In genomic region chr13:113122571-113123225, GRCh38 we compare ENCODE assay signal across 11 cellular contexts. TPM values are rescaled to one million over a fixed set of nuclear protein-coding genes. Genes with fewer than 3 reads are reported as not detected.
DNase-seq lines count a peak whose midpoint lies in the region; ATAC-seq, FAIRE-seq and TF ChIP-seq lines count a peak whose summit lies in the region.
"Had no signal": no experiment of that assay in that cellular context is flagged by ENCODE, and none has a peak within 500 bp of the region (broad histone marks: within the 10 kb centered on the region; RNA-seq: fewer than 3 reads in every experiment).

TSS of gene F10 (plus strand) at chr13:113122799. CDS start at chr13:113122856, 57 bp downstream.

- intact Hi-C loops in colonic mucosa (cut with DNase I) (no loop called here), HepG2 (cut with micrococcal nuclease; ENCODE audit: unreplicated experiment) (loop anchor here (1.0 to 5.0 kb wide), 6 partner anchors 18 to 180 kb away; partner anchors contain the start of genes CUL4A, F7 and PCID2), stomach (cut with DNase I; ENCODE audit: low total_unique reads) (no loop called here)

- FAIRE-seq in HepG2 (lab: Jason Lieb, UNC) = peak; percentile 95

- H3K4me1 ChIP-seq in colonic mucosa = no peaks in the 10 kb centered on the region
- H3K4me1 ChIP-seq in HepG2 (ENCODE audit: insufficient read depth, low read length) = peaks cover 43% of the 10 kb centered on the region
- peaks cover 11 to 21% (median 16%) of the 10 kb centered on the region in 4 donors for H3K4me1 ChIP-seq in stomach
- H3K4me1 ChIP-seq in CD8-positive, alpha-beta memory T cell (ENCODE audit: insufficient read depth, low read length) = no peaks in the 10 kb centered on the region

- POLR2A ChIA-PET in HepG2 (lab: Yijun Ruan, JAX) = interaction anchor here (0.8 to 3.6 kb wide), 19 partner anchors 9 to 368 kb away, joined by 3 to 71 read pairs (median 6); partner anchors contain the start of genes CUL4A, DCUN1D2, F7 and PCID2
- POLR2A ChIA-PET in CD8-positive, alpha-beta memory T cell (lab: Charles Lee) = no interaction called here

- H3K9me3 ChIP-seq in colonic mucosa (no peaks in the 10 kb centered on the region), HepG2 (ENCODE audit: low read length) (no peaks in the 10 kb centered on the region), stomach (no peaks in the 10 kb centered on the region)
- H3K9me3 ChIP-seq in CD8-positive, alpha-beta memory T cell (ENCODE audit: low read length) = no peaks in the 10 kb centered on the region

- TF ChIP-seq RAD21 in HepG2 (CRISPR knock-in tag; IDR thresholded peaks at IDR 0.05) = peak; percentile 62

- CTCF ChIA-PET in HepG2 (lab: Yijun Ruan, JAX; ENCODE audit: low intra/inter-chr PET ratio, low total read pairs) = interaction anchor here (2.5 kb wide), 1 partner anchor 88 kb away, joined by 15 read pairs; no protein-coding TSS in a partner anchor
- CTCF ChIA-PET in CD8-positive, alpha-beta memory T cell (lab: Charles Lee) = no interaction called here

- TSS peak; percentile 45 for BruUV-seq in HepG2 (replicated peaks; lab: Mats Ljungman, UMichigan)

- H3K27me3 ChIP-seq in colonic mucosa (no peaks in the 10 kb centered on the region), HepG2 (ENCODE audit: control insufficient read depth in 1 of 2, insufficient read depth in 2 of 2, low read length in 2 of 2) (no peaks in the 10 kb centered on the region; a peak in 1 of 5 replicates), stomach (peaks cover 0 to 5% (median 0%) of the 10 kb centered on the region in 3 donors)
- H3K27me3 ChIP-seq in CD8-positive, alpha-beta memory T cell (ENCODE audit: insufficient read depth, low read length, poor library complexity, severe bottlenecking) = no peaks in the 10 kb centered on the region

- peak within 1 kb of the TSS in 1 of 8 donors; percentile 57 for H3K27ac Mint-ChIP-seq in CD8-positive, alpha-beta memory T cell
- H3K27ac Mint-ChIP-seq: activated naive CD8-positive, alpha-beta T cell treated with anti-CD3 and anti-CD28 coated beads, Interleukin-2, amount 10 ng/mL, durations not matched to agents 7 days and 5 days; memory B cell had no signal

- in situ Hi-C loops in HepG2 (cut with HindIII; ENCODE audit: extremely low pct_ligation_motif_present, low pct_unique_long_range_greater_than_20kb) = loop anchor here (5.0 kb wide), 1 partner anchor 85 kb away; no protein-coding TSS in a partner anchor

- H3K4me3 Mint-ChIP-seq in CD8-positive, alpha-beta memory T cell = no peak within 1 kb of the TSS
- H3K4me3 Mint-ChIP-seq: activated naive CD8-positive, alpha-beta T cell treated with anti-CD3 and anti-CD28 coated beads, Interleukin-2, amount 10 ng/mL, durations not matched to agents 7 days and 5 days; memory B cell had no signal

- H3K79me2 ChIP-seq in HepG2 (ENCODE audit: insufficient read depth, low read length) = peaks cover 28% of the 10 kb centered on the region

- H3K9ac ChIP-seq in colonic mucosa (ENCODE audit: low read depth in 2 of 2, low read length in 2 of 2) (peak within 1 kb of the TSS in 1 of 2 donors; percentile 45), HepG2 (ENCODE audit: insufficient read depth, low read depth, low read length) (peak within 1 kb of the TSS; percentile 79)

- no peaks in the 10 kb centered on the region for H3K9me3 Mint-ChIP-seq in CD8-positive, alpha-beta memory T cell
- H3K9me3 Mint-ChIP-seq: activated naive CD8-positive, alpha-beta T cell treated with anti-CD3 and anti-CD28 coated beads, Interleukin-2, amount 10 ng/mL, durations not matched to agents 7 days and 5 days; memory B cell had no signal

- H3K4me2 ChIP-seq in HepG2 (ENCODE audit: low read depth, low read length) = peak within 1 kb of the TSS; percentile 86

- TF ChIP-seq POLR2A in HepG2 (IDR thresholded peaks at IDR 0.05; ENCODE audit: insufficient read depth in 1 of 2, low read depth in 2 of 2, low read length in 2 of 2) = peak in 1 of 2 experiments; percentile 92; a peak in 2 of 4 replicates
- no peak for TF ChIP-seq POLR2A in stomach (IDR thresholded peaks at IDR 0.05)

- H2AFZ ChIP-seq in HepG2 (ENCODE audit: low read length) = no peak within 1 kb of the TSS

- no peak for TF ChIP-seq CTCF in colonic mucosa (IDR thresholded peaks at IDR 0.05)
- peak; percentile 34; the same call in 1 of the 2 replicates for TF ChIP-seq CTCF in HepG2 (CRISPR knock-in tag; IDR thresholded peaks at IDR 0.05)
- TF ChIP-seq CTCF in stomach (IDR thresholded peaks at IDR 0.05) = peak in 1 of 7 experiments; percentile 12

- H3K36me3 Mint-ChIP-seq in CD8-positive, alpha-beta memory T cell = no peaks in the 10 kb centered on the region
- H3K36me3 Mint-ChIP-seq: activated naive CD8-positive, alpha-beta T cell treated with anti-CD3 and anti-CD28 coated beads, Interleukin-2, amount 10 ng/mL, durations not matched to agents 7 days and 5 days; memory B cell had no signal

- no peaks in the 10 kb centered on the region for H3K4me1 Mint-ChIP-seq in CD8-positive, alpha-beta memory T cell
- H3K4me1 Mint-ChIP-seq: activated naive CD8-positive, alpha-beta T cell treated with anti-CD3 and anti-CD28 coated beads, Interleukin-2, amount 10 ng/mL, durations not matched to agents 7 days and 5 days; memory B cell had no signal

- TF ChIP-seq EP300 in HepG2 (IDR thresholded peaks at IDR 0.05; ENCODE audit: low read depth in 2 of 2, low read length in 2 of 2) (peak in 1 of 2 experiments; percentile 47; a peak in 2 of 4 replicates), HepG2 (CRISPR knock-in tag; IDR thresholded peaks at IDR 0.05; ENCODE audit: borderline replicate concordance) (no peak; the same call in 1 of the 2 replicates), stomach (IDR thresholded peaks at IDR 0.05) (no peak)

- H3K36me3 ChIP-seq in colonic mucosa (no peaks in the 10 kb centered on the region), HepG2 (replicated peaks in 1 of 2; ENCODE audit: control insufficient read depth in 1 of 2, insufficient read depth in 2 of 2, low read length in 2 of 2) (peaks cover 0 to 1% of the 10 kb centered on the region in 2 experiments; a peak in 2 of 5 replicates), stomach (no peaks in the 10 kb centered on the region)
- no peaks in the 10 kb centered on the region for H3K36me3 ChIP-seq in CD8-positive, alpha-beta memory T cell (ENCODE audit: insufficient read depth, low read length)

- no peak within 1 kb of the TSS for H3K4me3 ChIP-seq in colonic mucosa
- peak within 1 kb of the TSS; percentile 70 to 92 (median 76) for H3K4me3 ChIP-seq in HepG2 (replicated peaks in 1 of 3; ENCODE audit: insufficient read depth in 1 of 3, low read depth in 2 of 3, low read length in 3 of 3)
- peak within 1 kb of the TSS; percentile 30 to 37 (median 32) for H3K4me3 ChIP-seq in stomach
- H3K4me3 ChIP-seq in CD8-positive, alpha-beta memory T cell (ENCODE audit: low read length) = no peak within 1 kb of the TSS

- peaks cover 10 to 33% of the 10 kb centered on the region in 2 donors for H3K27me3 Mint-ChIP-seq in CD8-positive, alpha-beta memory T cell

- H4K20me1 ChIP-seq in HepG2 (ENCODE audit: insufficient read depth, low read length) = peaks cover 4% of the 10 kb centered on the region; the same call in 1 of the 2 replicates

- peak; percentile 42 for DNase-seq in HT-29 (ENCODE audit: low spot score)
- DNase-seq in colonic mucosa = peak; percentile 81
- DNase-seq in HepG2 (ENCODE audit: low spot score) = peak; percentile 95
- DNase-seq in stomach = peak; percentile 73
- no peak for DNase-seq in CD8-positive, alpha-beta memory T cell
- no peak for DNase-seq in activated CD4-positive, alpha-beta T cell treated with anti-CD3 and anti-CD28 coated beads for 1 hour
- DNase-seq: activated naive CD8-positive, alpha-beta T cell treated with anti-CD3 and anti-CD28 coated beads, Interleukin-2, amount 10 ng/mL, durations not matched to agents 7 days and 5 days had no signal

- H3K27ac ChIP-seq in colonic mucosa (no peak within 1 kb of the TSS), HepG2 (ENCODE audit: extremely low read length, insufficient read depth, low read length) (peak within 1 kb of the TSS; percentile 83), stomach (peak within 1 kb of the TSS in 4 of 5 donors; percentile 17 to 72 (median 60))
- no peak within 1 kb of the TSS for H3K27ac ChIP-seq in CD8-positive, alpha-beta memory T cell (ENCODE audit: low read depth, low read length)
- H3K27ac ChIP-seq: RWPE1 had no signal

- under 1% methylated on average over 16 of the region's 22 CpGs for WGBS in HepG2 (ENCODE audit: low lambda C conversion rate)
- 13 to 32% (median 21%) methylated on average over 12 to 22 of the region's 22 CpGs for WGBS in stomach, 5 donors

- peak; percentile 93 for ATAC-seq in HepG2
- no peak for ATAC-seq in HG03342 (IDR thresholded peaks at IDR 0.05; ENCODE audit: unreplicated experiment)
- no peak for ATAC-seq in GM21367 (IDR thresholded peaks at IDR 0.05; ENCODE audit: unreplicated experiment)

RNA-seq across cellular contexts. Expression of gene F10, which starts in this region (rescaled TPM):
- 0.05 TPM in 1 of 2 replicates, not detected in the other for total RNA-seq in HT-29 (2014; rRNA removed; shearing (Covaris generic))
- total RNA-seq in colonic mucosa (1 to 10 TPM; 1.5 to 4.1 TPM), HepG2 (2016; rRNA removed; fragmentation: Illumina TruSeq; extraction: Trizol) (19.9 and 58.4 TPM in 2 replicates), stomach (10 to 100 TPM in 1 of 5 donors, 1 to 10 TPM in 1, under 1 TPM in 1, not detected in 2; 0.45 to 14.9 (median 3.0) TPM)
- total RNA-seq in HepG2 (2016; cell fraction: cytosol; rRNA removed; fragmentation: Illumina TruSeq; extraction: Trizol; ENCODE audit: low read depth) = 11.2 and 12.3 TPM in 2 replicates
- 18.9 and 61.6 TPM in 2 replicates for total RNA-seq in HepG2 (2016; cell fraction: insoluble cytoplasmic fraction; rRNA removed; fragmentation: Illumina TruSeq; extraction: Trizol)
- total RNA-seq in HepG2 (2016; cell fraction: membrane; rRNA removed; fragmentation: Illumina TruSeq; extraction: Trizol) = 12.7 and 13.1 TPM in 2 replicates
- total RNA-seq in HepG2 (2016; cell fraction: nucleus; rRNA removed; fragmentation: Illumina TruSeq; extraction: Trizol) = 43.8 and 53.5 TPM in 2 replicates
- polyA plus RNA-seq in HepG2 (2011; rRNA removed) (237 and 317 TPM in 2 replicates), stomach (1 to 10 TPM; 3.1 to 8.0 (median 3.5) TPM)
- 277 and 280 TPM in 2 replicates for polyA plus RNA-seq in HepG2 (2011; cell fraction: cytosol; rRNA removed)
- 231 and 240 TPM in 2 replicates for polyA plus RNA-seq in HepG2 (2011; cell fraction: nucleus; rRNA removed)
- polyA plus RNA-seq in HepG2 (2012) = 150 and 219 TPM in 2 replicates
- polyA plus RNA-seq in HepG2 (2016; cell fraction: cytosol; fragmentation: Illumina TruSeq; extraction: Trizol; ENCODE audit: low read depth) = 11.6 and 13.0 TPM in 2 replicates
- polyA plus RNA-seq in HepG2 (2016; cell fraction: insoluble cytoplasmic fraction; fragmentation: Illumina TruSeq; extraction: Trizol; ENCODE audit: low read depth) = 18.4 and 19.4 TPM in 2 replicates
- 10.3 and 10.6 TPM in 2 replicates for polyA plus RNA-seq in HepG2 (2016; cell fraction: membrane; fragmentation: Illumina TruSeq; extraction: Trizol; ENCODE audit: low read depth)
- polyA plus RNA-seq in HepG2 (2016; cell fraction: nucleus; fragmentation: Illumina TruSeq; extraction: Trizol; ENCODE audit: insufficient read depth, low read depth) = 82.4 and 83.6 TPM in 2 replicates
- polyA minus RNA-seq in HepG2 (2011; rRNA and poly(A)+ RNA removed; ENCODE audit: low replicate concordance) = 117 TPM in 1 of 2 replicates, not detected in the other
- polyA minus RNA-seq in HepG2 (2011; cell fraction: cytosol; rRNA and poly(A)+ RNA removed) = 61.5 and 79.5 TPM in 2 replicates
- polyA minus RNA-seq in HepG2 (2011; cell fraction: nucleus; rRNA and poly(A)+ RNA removed) = 44.3 and 53.6 TPM in 2 replicates
- total RNA-seq in CD8-positive, alpha-beta memory T cell = not detected
- polyA plus RNA-seq in CD8-positive, alpha-beta memory T cell = not detected
- total RNA-seq: activated naive CD8-positive, alpha-beta T cell treated with anti-CD3 and anti-CD28 coated beads, Interleukin-2, amount 10 ng/mL, durations not matched to agents 7 days and 5 days had no signal

Comparison
In these comparisons a context has a peak if more than half of its experiments do, and no peak if none do; other contexts are left out.
1. Peak in DNase-seq in HT-29; RNA of the gene not detected or under 1 TPM.
2. DNase-seq: peak in colonic mucosa (single experiment), HepG2 (single experiment) and stomach (single experiment); none in CD8-positive, alpha-beta memory T cell (0 of 5) and activated CD4-positive, alpha-beta T cell treated with anti-CD3 and anti-CD28 coated beads for 1 hour (single experiment).
3. H3K27ac ChIP-seq: peak in HepG2 (single experiment) and stomach (4 of 5); none in colonic mucosa (single experiment) and CD8-positive, alpha-beta memory T cell (single experiment).
4. H3K4me3 ChIP-seq: peak in HepG2 (3 of 3) and stomach (4 of 4); none in colonic mucosa (single experiment) and CD8-positive, alpha-beta memory T cell (single experiment).